ENCODE assay signal across 20 cellular contexts in genomic region chr1:100419072-100419471, GRCh38.
"Had no signal": no experiment of that assay in that cellular context is flagged by ENCODE, and none has a peak within 500 bp of the region (broad histone marks: within the 10 kb centered on the region; RNA-seq: fewer than 3 reads in every experiment).

No MANE protein-coding gene starts in this region.

- DNase-seq: effector CD4-positive, alpha-beta T cell; endodermal cell; foreskin keratinocyte; left colon; left ventricle myocardium superior; mesendoderm; naive B cell; nephron progenitor cell; psoas muscle; retina; spleen; stimulated activated CD4-positive, alpha-beta T cell treated with anti-CD3 and anti-CD28 coated beads, Interleukin-15, amount 100 ng/mL, for 24 hours; stimulated activated CD4-positive, alpha-beta T cell treated with anti-CD3 and anti-CD28 coated beads, Interleukin-1b, Interleukin-23, amount 100 ng/mL, for 48 hours; stimulated activated CD4-positive, alpha-beta T cell treated with anti-CD3 and anti-CD28 coated beads, Interleukin-4, amount 100 ng/mL, for 24 hours; stimulated activated naive B cell treated with anti-CD40 and anti-IgM and Interleukin-4, amounts not matched to agents 10 μg/mL and 1 μg/mL and 100 μg/mL, for 72 hours; trophoblast cell had no signal

- H3K27me3 ChIP-seq: foreskin keratinocyte, spleen had no signal

- H3K4me1 ChIP-seq: parathyroid adenoma had no signal

- H3K27me3 Mint-ChIP-seq: naive B cell; stimulated activated naive B cell treated with anti-CD40 and anti-IgM and Interleukin-4, amounts not matched to agents 10 μg/mL and 1 μg/mL and 100 μg/mL, for 72 hours had no signal

- H3K4me3 Mint-ChIP-seq: endodermal cell; naive B cell; nephron progenitor cell; stimulated activated naive B cell treated with anti-CD40 and anti-IgM and Interleukin-4, amounts not matched to agents 10 μg/mL and 1 μg/mL and 100 μg/mL, for 72 hours had no signal

- H3K9me3 Mint-ChIP-seq: endodermal cell; nephron progenitor cell; stimulated activated naive B cell treated with anti-CD40 and anti-IgM and Interleukin-4, amounts not matched to agents 10 μg/mL and 1 μg/mL and 100 μg/mL, for 72 hours had no signal

- H3K9me3 ChIP-seq: psoas muscle, spleen had no signal

- ATAC-seq: foreskin keratinocyte; left colon; left ventricle myocardium superior; psoas muscle; sciatic nerve; stimulated activated naive B cell treated with anti-CD40 and anti-IgM and Interleukin-4, amounts not matched to agents 10 μg/mL and 1 μg/mL and 100 μg/mL, for 72 hours had no signal

- H3K27ac ChIP-seq: coronary artery, foreskin keratinocyte, parathyroid adenoma, psoas muscle, spleen had no signal

- H3K4me3 ChIP-seq: coronary artery, lung, psoas muscle, spleen had no signal
